16 cellular contexts compared by ENCODE assay signal in genomic region chr9:126509718-126510117, GRCh38.
DNase-seq lines count a peak whose midpoint lies in the region; ATAC-seq and TF ChIP-seq lines count a peak whose summit lies in the region.
"Had no signal": no experiment of that assay in that cellular context is flagged by ENCODE, and none has a peak within 500 bp of the region (broad histone marks: within the 10 kb centered on the region; RNA-seq: fewer than 3 reads in every experiment).

No MANE protein-coding gene starts in this region.

- H3K4me1 ChIP-seq in heart right ventricle = peaks cover 0 to 10% (median 9%) of the 10 kb centered on the region in 9 donors
- H3K4me1 ChIP-seq in lower lobe of right lung = peaks cover 10% of the 10 kb centered on the region
- H3K4me1 ChIP-seq in spleen = peaks cover 3 to 13% (median 12%) of the 10 kb centered on the region in 6 donors
- H3K4me1 ChIP-seq in tibial nerve = peaks cover 0 to 18% (median 5%) of the 10 kb centered on the region in 4 donors

- no peak overlapping the region for H3K27ac Mint-ChIP-seq in chondrocyte (ENCODE audit: unreplicated experiment)
- H3K27ac Mint-ChIP-seq: B cell; CD4-positive, alpha-beta T cell had no signal

- peaks cover 3% of the 10 kb centered on the region for H3K4me1 Mint-ChIP-seq in chondrocyte (ENCODE audit: low read depth)

- no peaks in the 10 kb centered on the region for H3K36me3 Mint-ChIP-seq in chondrocyte (ENCODE audit: low read depth)

- intact Hi-C loops in cardiac septum (cut with DNase I) (no loop called here), heart right ventricle (cut with DNase I) (loop anchor here in 4 of 10 donors (5.0 to 10.0 kb wide), 6 partner anchors 43 to 275 kb away; no protein-coding TSS in a partner anchor), lower lobe of right lung (cut with DNase I) (loop anchor here (10.0 kb wide), 1 partner anchor 55 kb away; no protein-coding TSS in a partner anchor), spleen (cut with DNase I; ENCODE audit: low total_unique reads) (no loop called here)

- no peaks in the 10 kb centered on the region for H3K9me3 ChIP-seq in heart right ventricle
- H3K9me3 ChIP-seq in lower lobe of right lung = no peaks in the 10 kb centered on the region
- no peaks in the 10 kb centered on the region for H3K9me3 ChIP-seq in spleen
- no peaks in the 10 kb centered on the region for H3K9me3 ChIP-seq in tibial nerve

- DNase-seq in cardiac septum (ENCODE audit: low spot score) (peak; percentile 65), heart right ventricle (no peak), chondrocyte (ENCODE audit: low spot score) (peak; percentile 33), lower lobe of right lung (peak; percentile 27), spleen (peak; percentile 52), tibial nerve (ENCODE audit: low spot score in 2 of 2) (no peak)
- no peak for DNase-seq in activated naive CD4-positive, alpha-beta T cell (lab: John Stamatoyannopoulos, UW)
- DNase-seq: C1 segment of cervical spinal cord; Calu3; CD4-positive, alpha-beta T cell; DMS 273 treated with DMSO at 0.1 percent for 48 hours; DMS79; GM23248; H7 had no signal

- no peak for ATAC-seq in heart right ventricle
- no peak for ATAC-seq in lower lobe of right lung
- no peak for ATAC-seq in HG03571 (IDR thresholded peaks at IDR 0.05; ENCODE audit: unreplicated experiment)

- peaks cover 4% of the 10 kb centered on the region for H3K27me3 Mint-ChIP-seq in chondrocyte (ENCODE audit: low read depth)

- no peak for TF ChIP-seq EP300 in tibial nerve (IDR thresholded peaks at IDR 0.05)

- H3K36me3 ChIP-seq in heart right ventricle (peaks cover 0 to 6% (median 0%) of the 10 kb centered on the region in 9 donors), lower lobe of right lung (peaks cover 7% of the 10 kb centered on the region), spleen (peaks cover 0 to 21% (median 5%) of the 10 kb centered on the region in 6 donors), tibial nerve (peaks cover 0 to 14% (median 0%) of the 10 kb centered on the region in 3 donors)

- H3K9me3 Mint-ChIP-seq in chondrocyte (ENCODE audit: low read depth) = no peaks in the 10 kb centered on the region
- H3K9me3 Mint-ChIP-seq: CD4-positive, alpha-beta T cell had no signal

- H3K4me3 Mint-ChIP-seq in chondrocyte (ENCODE audit: unreplicated experiment) = no peak overlapping the region
- H3K4me3 Mint-ChIP-seq: B cell; CD4-positive, alpha-beta T cell had no signal

- 81 to 85% methylated on average over 5 of the region's 5 CpGs for WGBS in heart right ventricle, 2 donors
- WGBS in spleen, 5 donors = 83 to 91% (median 84%) methylated on average over 4 to 5 of the region's 5 CpGs
- 79 to 85% methylated on average over 4 to 5 of the region's 5 CpGs for WGBS in tibial nerve, 2 donors

- H3K27ac ChIP-seq in heart right ventricle = no peak overlapping the region
- no peak overlapping the region for H3K27ac ChIP-seq in lower lobe of right lung
- no peak overlapping the region for H3K27ac ChIP-seq in spleen
- H3K27ac ChIP-seq in tibial nerve = no peak overlapping the region
- H3K27ac ChIP-seq: GM23248 had no signal

- no peak for TF ChIP-seq CTCF in heart right ventricle (IDR thresholded peaks at IDR 0.05)
- no peak for TF ChIP-seq CTCF in chondrocyte (IDR thresholded peaks at IDR 0.05)
- TF ChIP-seq CTCF in lower lobe of right lung (IDR thresholded peaks at IDR 0.05) = no peak
- no peak for TF ChIP-seq CTCF in spleen (IDR thresholded peaks at IDR 0.05 in 8 of 11, conservative IDR thresholded peaks at IDR 0.05 in 3 of 11)
- no peak for TF ChIP-seq CTCF in tibial nerve (IDR thresholded peaks at IDR 0.05)

- no peak overlapping the region for H3K4me3 ChIP-seq in heart right ventricle
- no peak overlapping the region for H3K4me3 ChIP-seq in lower lobe of right lung
- no peak overlapping the region for H3K4me3 ChIP-seq in spleen
- H3K4me3 ChIP-seq in tibial nerve = no peak overlapping the region
- H3K4me3 ChIP-seq: GM23248 had no signal

- TF ChIP-seq POLR2A in spleen (IDR thresholded peaks at IDR 0.05) (no peak), tibial nerve (IDR thresholded peaks at IDR 0.05) (no peak)

- H3K27me3 ChIP-seq in heart right ventricle (peaks cover 5 to 53% (median 37%) of the 10 kb centered on the region in 7 donors), lower lobe of right lung (ENCODE audit: low read depth) (peaks cover 21% of the 10 kb centered on the region), spleen (replicated peaks in 1 of 7) (peaks cover 0 to 52% (median 24%) of the 10 kb centered on the region in 7 donors), tibial nerve (peaks cover 0 to 26% of the 10 kb centered on the region in 2 donors)

Comparison
In these comparisons a context has a peak if more than half of its experiments do, and no peak if none do; other contexts are left out.
1. DNase-seq: peak in cardiac septum (single experiment), chondrocyte (single experiment), lower lobe of right lung (single experiment) and spleen (single experiment); none in heart right ventricle (0 of 2), activated naive CD4-positive, alpha-beta T cell (0 of 4) and tibial nerve (0 of 2).